ENCODE assay signal across 8 cellular contexts in the genomic region with DNA sequence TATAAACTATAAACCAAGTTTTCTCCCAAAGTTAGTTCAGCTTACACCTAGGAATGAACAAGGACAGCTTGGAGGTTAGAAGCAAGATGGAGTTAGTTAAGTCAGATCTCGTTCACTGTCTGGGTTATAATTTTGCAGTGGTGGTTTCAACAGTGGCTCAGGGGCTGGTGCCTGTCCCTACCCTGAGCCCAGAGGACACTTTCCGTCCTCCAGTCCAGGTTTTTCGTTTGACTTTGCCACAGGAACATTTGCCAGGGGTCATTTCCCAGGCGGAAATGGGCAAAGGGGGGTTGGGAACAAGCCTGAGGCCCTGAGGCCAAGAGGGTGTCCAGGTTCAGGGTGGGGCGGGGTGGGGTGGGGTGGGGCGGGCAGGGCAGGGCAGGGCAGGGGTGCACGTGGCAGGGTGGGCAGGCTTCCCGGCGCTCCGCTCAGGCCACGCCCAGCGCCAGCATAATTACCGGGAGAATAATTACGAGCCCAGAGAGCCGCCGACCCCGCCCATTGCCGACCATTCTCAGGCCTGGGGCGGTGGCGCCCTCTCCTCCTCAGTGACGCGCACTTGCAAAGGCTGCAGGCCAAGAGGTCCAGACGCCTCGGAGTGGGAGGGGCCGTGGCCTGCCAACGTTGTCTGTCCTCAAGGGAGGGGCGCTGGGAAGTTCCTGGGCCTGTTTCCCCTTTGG.
A peak's percentile ranks its signal among the peaks of the same experiment; 100 is the strongest.
DNase-seq lines count a peak whose midpoint lies in the region; ATAC-seq, FAIRE-seq and TF ChIP-seq lines count a peak whose summit lies in the region.

No MANE protein-coding gene starts in this region.

- no peaks in the 10 kb centered on the region for H3K9me3 ChIP-seq in breast epithelium
- H3K9me3 ChIP-seq in keratinocyte (ENCODE audit: control insufficient read depth, low read depth, low read length) = no peaks in the 10 kb centered on the region

- TF ChIP-seq POLR2A in breast epithelium (IDR thresholded peaks at IDR 0.05) = no peak

- H3K9me1 ChIP-seq in keratinocyte (ENCODE audit: control insufficient read depth, extremely low read depth, insufficient read depth, low read length) = no peaks in the 10 kb centered on the region

- intact Hi-C loops in breast epithelium (cut with DNase I; ENCODE audit: low total_unique reads) = loop anchor here (10.0 kb wide), 1 partner anchor 72 kb away; a partner anchor contains a TSS

- peak overlapping the region; percentile 32 for H3K27ac Mint-ChIP-seq in stimulated activated memory B cell treated with anti-CD40 and anti-IgM and Interleukin-4, amounts not matched to agents 10 μg/mL and 1 μg/mL and 100 μg/mL, for 72 hours

- no peaks in the 10 kb centered on the region for H4K20me1 ChIP-seq in keratinocyte (ENCODE audit: control insufficient read depth, extremely low read depth, insufficient read depth, low read length)

- H3K4me3 Mint-ChIP-seq in stimulated activated memory B cell treated with anti-CD40 and anti-IgM and Interleukin-4, amounts not matched to agents 10 μg/mL and 1 μg/mL and 100 μg/mL, for 72 hours = no peak overlapping the region

- peak; percentile 45 for ATAC-seq in stimulated activated memory B cell treated with anti-CD40 and anti-IgM and Interleukin-4, amounts not matched to agents 10 μg/mL and 1 μg/mL and 100 μg/mL, for 72 hours
- no peak for ATAC-seq in GM21529 (IDR thresholded peaks at IDR 0.05; ENCODE audit: unreplicated experiment)

- peak overlapping the region; percentile 76 for H3K9ac ChIP-seq in keratinocyte (ENCODE audit: control insufficient read depth, extremely low read depth, insufficient read depth, low read length)

- H3K27ac ChIP-seq in breast epithelium (peak overlapping the region; percentile 81 to 86), keratinocyte (ENCODE audit: control insufficient read depth, insufficient read depth, low read length) (peak overlapping the region; percentile 93)

- dilution Hi-C loops in keratinocyte (cut with MboI; ENCODE audit: extremely low pct_ligation_motif_present, low sequenced_read_pairs) = no loop called here

- H3K9me3 Mint-ChIP-seq in stimulated activated memory B cell treated with anti-CD40 and anti-IgM and Interleukin-4, amounts not matched to agents 10 μg/mL and 1 μg/mL and 100 μg/mL, for 72 hours = no peaks in the 10 kb centered on the region

- no peaks in the 10 kb centered on the region for H3K27me3 ChIP-seq in breast epithelium
- H3K27me3 ChIP-seq in keratinocyte (ENCODE audit: control insufficient read depth, extremely low read depth, insufficient read depth, low read length) = no peaks in the 10 kb centered on the region

- DNase-seq in GM10248 (ENCODE audit: extremely low spot score) (peak; percentile 43), NCI-H2227 (lab: John Stamatoyannopoulos, UW; ENCODE audit: unreplicated experiment) (peak; percentile 52), breast epithelium (ENCODE audit: low spot score in 2 of 2) (peak; percentile 71 to 80), keratinocyte (ENCODE audit: low read depth, low spot score) (no peak), NCI-H345 treated with DMSO at 0.1 percent for 48 hours (lab: John Stamatoyannopoulos, UW; ENCODE audit: unreplicated experiment) (no peak), UCSD-AML1 (lab: John Stamatoyannopoulos, UW; ENCODE audit: unreplicated experiment) (no peak)

- peaks cover 53% of the 10 kb centered on the region for H3K4me1 Mint-ChIP-seq in stimulated activated memory B cell treated with anti-CD40 and anti-IgM and Interleukin-4, amounts not matched to agents 10 μg/mL and 1 μg/mL and 100 μg/mL, for 72 hours

- no peaks in the 10 kb centered on the region for H3K27me3 Mint-ChIP-seq in stimulated activated memory B cell treated with anti-CD40 and anti-IgM and Interleukin-4, amounts not matched to agents 10 μg/mL and 1 μg/mL and 100 μg/mL, for 72 hours

- H3K79me2 ChIP-seq in keratinocyte (ENCODE audit: control insufficient read depth, insufficient read depth, low read length) = no peaks in the 10 kb centered on the region

- POLR2A ChIA-PET in GM10248 (lab: Yijun Ruan, JAX) = interaction anchor here (0.6 kb wide), 2 partner anchors 16 to 35 kb away, joined by 3 to 5 read pairs; no protein-coding TSS in a partner anchor

- no peaks in the 10 kb centered on the region for H3K36me3 Mint-ChIP-seq in stimulated activated memory B cell treated with anti-CD40 and anti-IgM and Interleukin-4, amounts not matched to agents 10 μg/mL and 1 μg/mL and 100 μg/mL, for 72 hours

- peak; percentile 46 for FAIRE-seq in keratinocyte (lab: Jason Lieb, UNC)

- peak overlapping the region; percentile 43 for H2AFZ ChIP-seq in keratinocyte (ENCODE audit: control insufficient read depth, low read length)

- CTCF ChIA-PET in GM10248 (lab: Yijun Ruan, JAX) = interaction anchor here (1.3 to 1.8 kb wide), 3 partner anchors 38 to 44 kb away, joined by 3 to 9 read pairs (median 4); no protein-coding TSS in a partner anchor

- H3K4me1 ChIP-seq in breast epithelium = peaks cover 7 to 17% of the 10 kb centered on the region in 2 donors
- peaks cover 44% of the 10 kb centered on the region for H3K4me1 ChIP-seq in keratinocyte (ENCODE audit: control insufficient read depth, extremely low read depth, insufficient read depth, low read length)

- no peaks in the 10 kb centered on the region for H3K36me3 ChIP-seq in breast epithelium
- H3K36me3 ChIP-seq in keratinocyte (ENCODE audit: control insufficient read depth in 2 of 2, extremely low read depth in 1 of 2, insufficient read depth in 2 of 2, low read length in 2 of 2) = no peaks in the 10 kb centered on the region

- peak overlapping the region; percentile 7 to 46 (median 28) for H3K4me3 ChIP-seq in breast epithelium
- H3K4me3 ChIP-seq in keratinocyte (ENCODE audit: control insufficient read depth in 2 of 3, extremely low read depth in 1 of 3, insufficient read depth in 2 of 3, low read depth in 1 of 3, low read length in 3 of 3) = peak overlapping the region in 1 of 3 experiments; percentile 42

- H3K4me2 ChIP-seq in keratinocyte (ENCODE audit: control insufficient read depth, extremely low read depth, insufficient read depth, low read depth, low read length) = peak overlapping the region; percentile 87

- TF ChIP-seq CTCF in GM10248 (IDR thresholded peaks at IDR 0.05; ENCODE audit: control extremely low read depth, extremely low read depth, low read depth, missing control alignments) (peak; percentile 6), breast epithelium (IDR thresholded peaks at IDR 0.05) (no peak), keratinocyte (optimal IDR thresholded peaks at IDR 0.05 in 1 of 3, IDR thresholded peaks at IDR 0.05 in 1 of 3, conservative IDR thresholded peaks at IDR 0.05 in 1 of 3; ENCODE audit: extremely low read depth in 1 of 3, insufficient read depth in 2 of 3, low read length in 3 of 3) (peak in 1 of 3 experiments; percentile 47)

Comparison
In these comparisons a context has a peak if more than half of its experiments do, and no peak if none do; other contexts are left out.
1. DNase-seq: peak in GM10248 (single experiment), NCI-H2227 (single experiment) and breast epithelium (2 of 2); none in keratinocyte (single experiment), NCI-H345 treated with DMSO at 0.1 percent for 48 hours (single experiment) and UCSD-AML1 (single experiment).